Comparison of ENCODE assay signal across 8 cellular contexts in genomic region chr12:56160160-56160763, GRCh38. TPM values are rescaled to one million over a fixed set of nuclear protein-coding genes. Genes with fewer than 3 reads are reported as not detected.
DNase-seq lines count a peak whose midpoint lies in the region; ATAC-seq and TF ChIP-seq lines count a peak whose summit lies in the region.

No MANE protein-coding gene starts in this region.

- intact Hi-C loops in Calu3 (cut with micrococcal nuclease; ENCODE audit: unreplicated experiment): no loop called here

- H3K4me3 Mint-ChIP-seq in Calu3 (ENCODE audit: low read depth, unreplicated experiment): peak overlapping the region; percentile 98
- H3K4me3 Mint-ChIP-seq in activated naive CD8-positive, alpha-beta T cell treated with anti-CD3 and anti-CD28 coated beads, Interleukin-2, amount 10 ng/mL, durations not matched to agents 7 days and 5 days: peak overlapping the region; percentile 96

- H3K9ac ChIP-seq in SK-N-MC (ENCODE audit: insufficient read length): peak overlapping the region; percentile 90

- DNase-seq in Calu3 (no peak), SK-N-MC (ENCODE audit: low read depth, low spot score) (no peak), kidney tubule cell (ENCODE audit: low spot score) (peak; percentile 58), SIG-M5 treated with dmso at 0.1 percent for 504 hours (lab: John Stamatoyannopoulos, UW; ENCODE audit: unreplicated experiment) (no peak), islet precursor cell (no peak), HuH-7.5 (ENCODE audit: low spot score) (no peak)
- DNase-seq in activated naive CD8-positive, alpha-beta T cell treated with anti-CD3 and anti-CD28 coated beads, Interleukin-2, amount 10 ng/mL, durations not matched to agents 7 days and 5 days: peak; percentile 63
- peak in 2 of 3 donors; percentile 37 to 40 for DNase-seq in stimulated activated CD4-positive, alpha-beta T cell treated with anti-CD3 and anti-CD28 coated beads, TNF-alpha, amount 100 ng/mL, for 48 hours (ENCODE audit: low read depth in 3 of 3)

- BruUV-seq in Calu3 (replicated peaks; lab: Mats Ljungman, UMichigan): no TSS peak

- H3K4me1 Mint-ChIP-seq in Calu3 (ENCODE audit: low read depth, unreplicated experiment): peaks cover 32% of the 10 kb centered on the region
- peaks cover 31% of the 10 kb centered on the region for H3K4me1 Mint-ChIP-seq in activated naive CD8-positive, alpha-beta T cell treated with anti-CD3 and anti-CD28 coated beads, Interleukin-2, amount 10 ng/mL, durations not matched to agents 7 days and 5 days

- no peak for TF ChIP-seq CTCF in Calu3 (IDR thresholded peaks at IDR 0.05; ENCODE audit: unreplicated experiment)

- H3K4me3 ChIP-seq in SK-N-MC: peak overlapping the region; percentile 80

- peaks cover 66% of the 10 kb centered on the region for H3K36me3 ChIP-seq in SK-N-MC (ENCODE audit: insufficient read depth, low read length)

- H3K27ac Mint-ChIP-seq in Calu3 (ENCODE audit: unreplicated experiment): peak overlapping the region; percentile 100
- H3K27ac Mint-ChIP-seq in activated naive CD8-positive, alpha-beta T cell treated with anti-CD3 and anti-CD28 coated beads, Interleukin-2, amount 10 ng/mL, durations not matched to agents 7 days and 5 days: peak overlapping the region; percentile 97

- no peaks in the 10 kb centered on the region for H3K9me3 ChIP-seq in SK-N-MC (ENCODE audit: low read depth, low read length)

- H3K27ac ChIP-seq in SK-N-MC: no peak overlapping the region

- CTCF ChIA-PET in Calu3 (lab: Charles Lee): no interaction called here

- peaks cover 92% of the 10 kb centered on the region for H3K36me3 Mint-ChIP-seq in Calu3 (ENCODE audit: insufficient read depth, unreplicated experiment)
- H3K36me3 Mint-ChIP-seq in activated naive CD8-positive, alpha-beta T cell treated with anti-CD3 and anti-CD28 coated beads, Interleukin-2, amount 10 ng/mL, durations not matched to agents 7 days and 5 days: peaks cover 49% of the 10 kb centered on the region

- H3K27me3 Mint-ChIP-seq in Calu3 (ENCODE audit: unreplicated experiment): no peaks in the 10 kb centered on the region
- no peaks in the 10 kb centered on the region for H3K27me3 Mint-ChIP-seq in activated naive CD8-positive, alpha-beta T cell treated with anti-CD3 and anti-CD28 coated beads, Interleukin-2, amount 10 ng/mL, durations not matched to agents 7 days and 5 days

- ATAC-seq in activated naive CD8-positive, alpha-beta T cell treated with anti-CD3 and anti-CD28 coated beads, Interleukin-2, amount 10 ng/mL, durations not matched to agents 7 days and 5 days (ENCODE audit: low read depth): peak; percentile 58

- POLR2A ChIA-PET in activated naive CD8-positive, alpha-beta T cell treated with anti-CD3 and anti-CD28 coated beads, Interleukin-2, amount 10 ng/mL, durations not matched to agents 7 days and 5 days (lab: Charles Lee): interaction anchor here (1.2 to 9.1 kb wide), 8 partner anchors 10 to 56 kb away, joined by 3 to 145 read pairs (median 30); partner anchors contain the start of genes ESYT1, MYL6B, PA2G4 and SMARCC2

- H3K9me3 Mint-ChIP-seq in Calu3 (ENCODE audit: low read depth, unreplicated experiment): no peaks in the 10 kb centered on the region
- no peaks in the 10 kb centered on the region for H3K9me3 Mint-ChIP-seq in activated naive CD8-positive, alpha-beta T cell treated with anti-CD3 and anti-CD28 coated beads, Interleukin-2, amount 10 ng/mL, durations not matched to agents 7 days and 5 days

RNA-seq across cellular contexts. Expression of gene MYL6, which starts 2.1 kb away (rescaled TPM):
- total RNA-seq in Calu3 (2022): 1,037 and 1,130 TPM in 2 replicates
- total RNA-seq in activated naive CD8-positive, alpha-beta T cell treated with anti-CD3 and anti-CD28 coated beads, Interleukin-2, amount 10 ng/mL, durations not matched to agents 7 days and 5 days: 1,000 to 10,000 TPM; 1,083 to 1,169 TPM

RNA-seq across cellular contexts. Expression of gene MYL6B, which starts 7.9 kb away (rescaled TPM):
- 52.4 and 53.7 TPM in 2 replicates for total RNA-seq in Calu3 (2022)
- 10 to 100 TPM; 46.6 to 47.8 TPM for total RNA-seq in activated naive CD8-positive, alpha-beta T cell treated with anti-CD3 and anti-CD28 coated beads, Interleukin-2, amount 10 ng/mL, durations not matched to agents 7 days and 5 days

RNA-seq across cellular contexts. Expression of gene SMARCC2, which starts 29.0 kb away (rescaled TPM):
- total RNA-seq in Calu3 (2022): 143 and 150 TPM in 2 replicates
- total RNA-seq in activated naive CD8-positive, alpha-beta T cell treated with anti-CD3 and anti-CD28 coated beads, Interleukin-2, amount 10 ng/mL, durations not matched to agents 7 days and 5 days: 100 to 1,000 TPM; 162 to 174 TPM

RNA-seq across cellular contexts. Expression of gene ESYT1, which starts 32.2 kb away (rescaled TPM):
- 72.7 and 91.1 TPM in 2 replicates for total RNA-seq in Calu3 (2022)
- total RNA-seq in activated naive CD8-positive, alpha-beta T cell treated with anti-CD3 and anti-CD28 coated beads, Interleukin-2, amount 10 ng/mL, durations not matched to agents 7 days and 5 days: 100 to 1,000 TPM; 251 TPM

RNA-seq across cellular contexts. Expression of gene ZC3H10, which starts 42.2 kb away (rescaled TPM):
- 6.6 and 8.2 TPM in 2 replicates for total RNA-seq in Calu3 (2022)
- total RNA-seq in activated naive CD8-positive, alpha-beta T cell treated with anti-CD3 and anti-CD28 coated beads, Interleukin-2, amount 10 ng/mL, durations not matched to agents 7 days and 5 days: 10 to 100 TPM; 10.6 to 12.0 TPM

Comparison
In these comparisons a context has a peak if more than half of its experiments do, and no peak if none do; other contexts are left out.
1. DNase-seq: peak in activated naive CD8-positive, alpha-beta T cell treated with anti-CD3 and anti-CD28 coated beads, Interleukin-2, amount 10 ng/mL, durations not matched to agents 7 days and 5 days (single experiment), kidney tubule cell (single experiment) and stimulated activated CD4-positive, alpha-beta T cell treated with anti-CD3 and anti-CD28 coated beads, TNF-alpha, amount 100 ng/mL, for 48 hours (2 of 3); none in Calu3 (single experiment), SK-N-MC (single experiment), SIG-M5 treated with dmso at 0.1 percent for 504 hours (single experiment), islet precursor cell (single experiment) and HuH-7.5 (single experiment).